ENCODE assay signal across 2 cellular contexts in the genomic region with DNA sequence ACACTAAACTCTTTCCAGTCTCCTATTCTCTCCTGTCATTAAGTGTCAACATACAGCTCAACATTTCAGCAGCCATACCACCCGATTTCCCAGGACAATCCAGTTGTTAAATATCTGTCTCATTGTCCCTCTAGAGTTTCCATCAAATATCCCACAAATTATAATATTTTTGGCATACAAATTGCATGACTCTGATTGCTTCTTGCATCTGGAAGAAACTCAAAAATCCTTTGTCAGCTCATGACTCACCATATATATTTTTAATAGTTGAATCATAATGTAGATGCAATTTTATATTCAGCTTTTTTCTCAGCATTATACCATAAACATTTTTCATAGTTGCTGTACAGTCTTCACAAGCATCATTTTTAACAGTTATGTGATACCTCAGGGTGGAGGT.
TF ChIP-seq lines count a peak whose summit lies in the region.

No MANE protein-coding gene starts in this region.

TF ChIP-seq in SK-N-SH treated with all-trans-retinoic acid at 6 μM for 48 hours, 23 proteins besides CTCF, POLR2A, EP300 and RAD21:
- TF ChIP-seq ISL1 (CRISPR knock-in tag; IDR thresholded peaks at IDR 0.05) (0 out of 2 replicates have a peak, but pooled peaks have one; percentile 18), OSR1 (CRISPR knock-in tag; IDR thresholded peaks at IDR 0.05) (no peak)

TF ChIP-seq in endothelial cell of umbilical vein, 7 proteins besides CTCF, POLR2A, EP300 and RAD21 (continued from another document):
- TF ChIP-seq, protein P1, sequence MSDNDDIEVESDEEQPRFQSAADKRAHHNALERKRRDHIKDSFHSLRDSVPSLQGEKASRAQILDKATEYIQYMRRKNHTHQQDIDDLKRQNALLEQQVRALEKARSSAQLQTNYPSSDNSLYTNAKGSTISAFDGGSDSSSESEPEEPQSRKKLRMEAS (IDR thresholded peaks at IDR 0.05; ENCODE audit: insufficient read depth, insufficient read length): no peak
